Comparison of ENCODE assay signal across 31 cellular contexts in the genomic region with DNA sequence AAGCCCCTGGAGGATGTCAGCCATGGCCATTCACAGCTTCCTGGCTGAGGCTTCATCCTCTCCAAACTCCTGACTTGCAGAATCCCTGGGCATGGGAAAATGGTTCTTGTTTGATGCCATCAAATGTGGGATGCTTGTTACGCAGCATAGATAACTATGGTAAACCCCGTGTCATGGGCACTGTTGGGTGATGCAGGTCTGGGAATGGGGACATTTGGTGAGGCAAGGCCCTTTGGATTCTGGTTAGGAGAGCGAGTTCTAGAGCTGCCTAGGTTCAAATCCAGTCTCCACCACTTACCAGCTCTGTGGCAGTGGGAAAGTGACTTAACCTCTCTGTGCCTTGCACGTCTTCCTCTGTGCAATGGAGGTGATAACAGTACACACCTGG.
"Had no signal": no experiment of that assay in that cellular context is flagged by ENCODE, and none has a peak within 500 bp of the region (broad histone marks: within the 10 kb centered on the region; RNA-seq: fewer than 3 reads in every experiment).

No MANE protein-coding gene starts in this region.

- DNase-seq: activated CD4-positive, alpha-beta memory T cell treated with anti-CD3 and anti-CD28 coated beads, Interleukin-2, amount 10 ng/mL, durations not matched to agents 7 days and 5 days; activated CD4-positive, alpha-beta T cell treated with anti-CD3 and anti-CD28 coated beads for 36 hours; activated CD4-positive, alpha-beta T cell treated with anti-CD3 and anti-CD28 coated beads, Interleukin-2, amount 10 ng/mL, durations not matched to agents 7 days and 5 days; activated CD4-positive, alpha-beta T cell treated with anti-CD3 and anti-CD28 coated beads, Interleukin-2, amount 50 U/mL, for 4 hours; activated CD4-positive, CD25-positive, alpha-beta regulatory T cell; activated CD4-positive, CD25-positive, alpha-beta regulatory T cell treated with anti-CD3 and anti-CD28 coated beads, Interleukin-2, amount 50 U/mL, for 72 hours; activated CD8-positive, alpha-beta memory T cell treated with anti-CD3 and anti-CD28 coated beads, Interleukin-2, amount 50 U/mL, for 48 hours; activated gamma-delta T cell; activated naive CD4-positive, alpha-beta T cell; activated naive CD4-positive, alpha-beta T cell treated with anti-CD3 and anti-CD28 coated beads, Interleukin-2, amount 10 ng/mL, durations not matched to agents 7 days and 5 days; activated naive CD8-positive, alpha-beta T cell treated with anti-CD3 and anti-CD28 coated beads, Interleukin-2, amount 10 ng/mL, durations not matched to agents 7 days and 5 days; activated T-cell treated with anti-CD3 and anti-CD28 coated beads for 4 hours; activated T-cell treated with anti-CD3 and anti-CD28 coated beads, Interleukin-2, amount 50 U/mL, for 24 hours; activated T-cell treated with anti-CD3 and anti-CD28 coated beads, Interleukin-2, amount 50 U/mL, for 72 hours; central memory CD4-positive, alpha-beta T cell; cerebellar nuclear complex; colonic mucosa; effector CD8-positive, alpha-beta T cell; esophagus squamous epithelium; foreskin melanocyte; heart right ventricle; T-helper 2 cell had no signal

- H3K27me3 ChIP-seq: ascending aorta, breast epithelium, cardiac muscle cell, colonic mucosa, esophagus squamous epithelium, gastroesophageal sphincter, heart right ventricle had no signal

- H3K4me3 ChIP-seq: ascending aorta, breast epithelium, cardiac muscle cell, colonic mucosa, esophagus squamous epithelium, gastroesophageal sphincter, heart right ventricle had no signal

- H3K4me1 Mint-ChIP-seq: activated CD4-positive, alpha-beta memory T cell treated with anti-CD3 and anti-CD28 coated beads, Interleukin-2, amount 10 ng/mL, durations not matched to agents 7 days and 5 days; activated CD4-positive, alpha-beta T cell treated with anti-CD3 and anti-CD28 coated beads for 36 hours; activated CD4-positive, alpha-beta T cell treated with anti-CD3 and anti-CD28 coated beads, Interleukin-2, amount 10 ng/mL, durations not matched to agents 7 days and 5 days; activated naive CD4-positive, alpha-beta T cell treated with anti-CD3 and anti-CD28 coated beads, Interleukin-2, amount 10 ng/mL, durations not matched to agents 7 days and 5 days had no signal

- H3K27me3 Mint-ChIP-seq: activated CD4-positive, alpha-beta T cell treated with anti-CD3 and anti-CD28 coated beads for 36 hours; activated CD4-positive, alpha-beta T cell treated with anti-CD3 and anti-CD28 coated beads, Interleukin-2, amount 10 ng/mL, durations not matched to agents 7 days and 5 days; activated T-cell treated with anti-CD3 and anti-CD28 coated beads, Interleukin-2, amount 50 U/mL, for 24 hours had no signal

- H3K9me3 Mint-ChIP-seq: activated naive CD4-positive, alpha-beta T cell treated with anti-CD3 and anti-CD28 coated beads, Interleukin-2, amount 10 ng/mL, durations not matched to agents 7 days and 5 days; activated T-cell treated with anti-CD3 and anti-CD28 coated beads, Interleukin-2, amount 50 U/mL, for 24 hours had no signal

- H3K36me3 Mint-ChIP-seq: activated naive CD4-positive, alpha-beta T cell treated with anti-CD3 and anti-CD28 coated beads, Interleukin-2, amount 10 ng/mL, durations not matched to agents 7 days and 5 days; activated naive CD8-positive, alpha-beta T cell treated with anti-CD3 and anti-CD28 coated beads, Interleukin-2, amount 10 ng/mL, durations not matched to agents 7 days and 5 days had no signal

- H3K36me3 ChIP-seq: ascending aorta, breast epithelium, cardiac muscle cell, colonic mucosa, esophagus squamous epithelium, gastroesophageal sphincter, heart right ventricle had no signal

- H3K27ac ChIP-seq: ascending aorta, breast epithelium, cardiac muscle cell, colonic mucosa, epithelial cell of prostate, esophagus squamous epithelium, gastroesophageal sphincter, heart right ventricle had no signal

- H3K4me3 Mint-ChIP-seq: activated CD4-positive, alpha-beta memory T cell treated with anti-CD3 and anti-CD28 coated beads, Interleukin-2, amount 10 ng/mL, durations not matched to agents 7 days and 5 days; activated CD4-positive, alpha-beta T cell treated with anti-CD3 and anti-CD28 coated beads for 36 hours; activated CD4-positive, alpha-beta T cell treated with anti-CD3 and anti-CD28 coated beads, Interleukin-2, amount 10 ng/mL, durations not matched to agents 7 days and 5 days; activated naive CD4-positive, alpha-beta T cell treated with anti-CD3 and anti-CD28 coated beads, Interleukin-2, amount 10 ng/mL, durations not matched to agents 7 days and 5 days; activated naive CD8-positive, alpha-beta T cell treated with anti-CD3 and anti-CD28 coated beads, Interleukin-2, amount 10 ng/mL, durations not matched to agents 7 days and 5 days; activated T-cell treated with anti-CD3 and anti-CD28 coated beads, Interleukin-2, amount 50 U/mL, for 24 hours; activated T-cell treated with anti-CD3 and anti-CD28 coated beads, Interleukin-2, amount 50 U/mL, for 72 hours; brain had no signal

- H3K9me3 ChIP-seq: ascending aorta, breast epithelium, colonic mucosa, gastroesophageal sphincter had no signal

- H3K27ac Mint-ChIP-seq: activated CD4-positive, alpha-beta memory T cell treated with anti-CD3 and anti-CD28 coated beads, Interleukin-2, amount 10 ng/mL, durations not matched to agents 7 days and 5 days; activated CD4-positive, alpha-beta T cell treated with anti-CD3 and anti-CD28 coated beads for 36 hours; activated CD4-positive, alpha-beta T cell treated with anti-CD3 and anti-CD28 coated beads, Interleukin-2, amount 10 ng/mL, durations not matched to agents 7 days and 5 days; activated naive CD4-positive, alpha-beta T cell treated with anti-CD3 and anti-CD28 coated beads, Interleukin-2, amount 10 ng/mL, durations not matched to agents 7 days and 5 days; activated naive CD4-positive, alpha-beta T cell treated with anti-CD3 and anti-CD28 coated beads, Interleukin-2, amount 50 U/mL, for 72 hours; activated naive CD8-positive, alpha-beta T cell treated with anti-CD3 and anti-CD28 coated beads, Interleukin-2, amount 10 ng/mL, durations not matched to agents 7 days and 5 days; activated T-cell treated with anti-CD3 and anti-CD28 coated beads, Interleukin-2, amount 50 U/mL, for 24 hours; activated T-cell treated with anti-CD3 and anti-CD28 coated beads, Interleukin-2, amount 50 U/mL, for 72 hours; brain had no signal

- FAIRE-seq: endometrium, endothelial cell of umbilical vein had no signal

- ATAC-seq: activated CD4-positive, alpha-beta T cell treated with anti-CD3 and anti-CD28 coated beads for 36 hours; activated naive CD4-positive, alpha-beta T cell treated with anti-CD3 and anti-CD28 coated beads, Interleukin-2, amount 50 U/mL, for 72 hours; activated T-cell treated with anti-CD3 and anti-CD28 coated beads, Interleukin-2, amount 50 U/mL, for 72 hours; gastroesophageal sphincter; heart right ventricle had no signal

- H3K4me1 ChIP-seq: breast epithelium, colonic mucosa, gastroesophageal sphincter had no signal
